ENCODE assay signal across 8 cellular contexts in the genomic region with DNA sequence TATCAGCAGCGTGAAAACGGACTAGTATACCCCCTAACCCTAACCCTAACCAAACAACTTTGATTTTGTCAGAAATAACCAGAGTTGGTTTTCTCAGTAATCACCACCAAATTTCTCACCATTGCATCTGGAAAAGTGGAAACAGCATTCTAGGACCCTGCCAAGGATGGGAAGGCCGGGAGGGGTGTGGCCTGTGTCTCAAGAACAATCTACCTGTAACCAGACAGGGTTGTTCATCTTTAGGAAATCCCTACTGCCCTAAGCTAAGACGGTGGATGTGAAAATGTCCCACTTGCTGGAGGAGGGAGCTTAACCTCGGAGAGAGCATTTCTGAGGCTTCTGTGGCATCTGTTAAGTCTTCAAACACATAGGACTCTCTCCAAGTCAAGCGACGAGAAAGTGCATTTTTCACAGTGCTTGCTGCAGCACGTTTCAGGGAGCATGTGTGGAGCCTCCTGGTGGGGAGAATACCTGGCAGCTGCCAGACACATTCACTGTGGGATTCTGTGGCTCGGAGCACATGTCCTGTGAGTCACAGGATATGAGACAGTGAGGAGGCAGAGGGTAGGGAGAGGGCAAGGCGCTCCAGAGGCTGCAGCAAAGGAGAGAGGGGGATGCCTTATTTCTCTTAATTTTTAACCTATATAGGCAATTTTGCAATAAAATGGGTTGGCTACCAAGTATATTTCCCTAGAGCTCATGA.
DNase-seq lines count a peak whose midpoint lies in the region; ATAC-seq and TF ChIP-seq lines count a peak whose summit lies in the region.

No MANE protein-coding gene starts in this region.

- H3K4me3 ChIP-seq in ACC112 (ENCODE audit: low read depth, low read length) (no peak overlapping the region), GM23248 (peak overlapping the region; percentile 29), esophagus (ENCODE audit: low read depth in 1 of 2, low read length in 2 of 2) (no peak overlapping the region), neuronal stem cell (ENCODE audit: low read length in 2 of 2) (no peak overlapping the region)

- H3K9me2 ChIP-seq in GM23248 (ENCODE audit: insufficient read depth) = no peaks in the 10 kb centered on the region

- H2BK12ac ChIP-seq in neuronal stem cell (ENCODE audit: low read length) = no peak overlapping the region

- peaks cover 15% of the 10 kb centered on the region for H3F3A ChIP-seq in GM23248 (ENCODE audit: insufficient read depth)

- no peak overlapping the region for H2BK120ac ChIP-seq in neuronal stem cell (ENCODE audit: low read depth, low read length)

- no peak overlapping the region for H4K8ac ChIP-seq in neuronal stem cell (ENCODE audit: low read depth, low read length)

- H2AFZ ChIP-seq in ACC112 (ENCODE audit: low read length, unreplicated experiment) (peak overlapping the region; percentile 83), GM23248 (peak overlapping the region; percentile 21; the same call in 1 of the 2 replicates), neuronal stem cell (ENCODE audit: low read length) (no peak overlapping the region)

- H3K4me2 ChIP-seq in GM23248 (ENCODE audit: unreplicated experiment) (peak overlapping the region; percentile 63), neuronal stem cell (ENCODE audit: insufficient read depth, low read length, poor library complexity, severe bottlenecking) (no peak overlapping the region)

- no peak overlapping the region for H3K27ac Mint-ChIP-seq in natural killer cell

- in situ Hi-C loops in GM23248 (cut with MboI) = loop anchor here (10.0 kb wide), 1 partner anchor 113 kb away; no protein-coding TSS in a partner anchor

- no peaks in the 10 kb centered on the region for H3K79me2 ChIP-seq in ACC112 (ENCODE audit: control insufficient read depth, insufficient read depth, low read length, unreplicated experiment)
- H3K79me2 ChIP-seq in GM23248 (ENCODE audit: insufficient read depth) = no peaks in the 10 kb centered on the region

- H3K79me1 ChIP-seq in neuronal stem cell (ENCODE audit: low read depth, low read length) = no peaks in the 10 kb centered on the region

- no peaks in the 10 kb centered on the region for H3K36me3 Mint-ChIP-seq in natural killer cell

- H2BK5ac ChIP-seq in neuronal stem cell (ENCODE audit: low read length) = no peak overlapping the region

- H3K27ac ChIP-seq in ACC112 (ENCODE audit: low read depth, low read length) (peak overlapping the region; percentile 68), GM23248 (peak overlapping the region; percentile 81), esophagus (ENCODE audit: low read depth in 2 of 2, low read length in 1 of 2) (peak overlapping the region; percentile 39 to 59), neuronal stem cell (replicated peaks; ENCODE audit: low read length) (no peak overlapping the region)

- no peaks in the 10 kb centered on the region for H4K20me1 ChIP-seq in GM23248 (ENCODE audit: insufficient read depth)

- H3K14ac ChIP-seq in neuronal stem cell (ENCODE audit: low read length) = no peak overlapping the region

- 19 to 22% methylated on average over 10 of the region's 10 CpGs for WGBS in GM23248 (ENCODE audit: low coverage in 1 of 2, low lambda C conversion rate in 2 of 2, missing lambda C conversion rate in 2 of 2), 2 experiments
- WGBS in esophagus, 2 donors = 30 to 36% methylated on average over 10 of the region's 10 CpGs
- WGBS in neuronal stem cell (ENCODE audit: extremely low coverage in 2 of 2, insufficient read length in 2 of 2, insufficient replicate concordance in 1 of 2), 2 donors = no CpG with 5 or more reads among the region's 10 CpGs

- intact Hi-C loops in natural killer cell (cut with micrococcal nuclease) = no loop called here

- H3K9me3 Mint-ChIP-seq in natural killer cell = no peaks in the 10 kb centered on the region

- ATAC-seq in natural killer cell = no peak

- DNase-seq in GM23248 (peak; percentile 99), SHP77 treated with DMSO at 0.1 percent for 48 hours (lab: John Stamatoyannopoulos, UW) (peak; percentile 38), neuronal stem cell (ENCODE audit: low spot score) (peak; percentile 12), NCI-H187 treated with DMSO at 0.1 percent for 48 hours (lab: John Stamatoyannopoulos, UW) (no peak), OCI-M1 (lab: John Stamatoyannopoulos, UW) (no peak), natural killer cell (no peak)

- H3K9me3 ChIP-seq in GM23248 (ENCODE audit: low read depth) (no peaks in the 10 kb centered on the region), esophagus (ENCODE audit: control insufficient read depth in 2 of 2, insufficient read depth in 1 of 2, low read depth in 1 of 2, low read length in 1 of 2) (no peaks in the 10 kb centered on the region), neuronal stem cell (replicated peaks in 1 of 2; ENCODE audit: control insufficient read depth in 2 of 2, insufficient read depth in 1 of 2, low read depth in 1 of 2, low read length in 2 of 2) (peaks cover 0 to 2% of the 10 kb centered on the region in 2 donors)

- no peaks in the 10 kb centered on the region for H3K27me3 Mint-ChIP-seq in natural killer cell (ENCODE audit: low read depth in 2 of 2)

- H3K9ac ChIP-seq in GM23248 (peak overlapping the region; percentile 71), neuronal stem cell (ENCODE audit: low read depth, low read length, poor library complexity) (no peak overlapping the region)

- H2AK5ac ChIP-seq in neuronal stem cell (ENCODE audit: low read depth, low read length) = no peak overlapping the region

- H3K36me3 ChIP-seq in ACC112 (ENCODE audit: insufficient read depth, low read length) = no peaks in the 10 kb centered on the region
- H3K36me3 ChIP-seq in GM23248 (ENCODE audit: low read depth) = no peaks in the 10 kb centered on the region
- no peaks in the 10 kb centered on the region for H3K36me3 ChIP-seq in esophagus (ENCODE audit: control insufficient read depth in 2 of 2, insufficient read depth in 2 of 2, low read length in 1 of 2)
- H3K36me3 ChIP-seq in neuronal stem cell (replicated peaks in 1 of 2; ENCODE audit: control insufficient read depth in 2 of 2, insufficient read depth in 2 of 2, low read length in 2 of 2) = no peaks in the 10 kb centered on the region

- no peak for TF ChIP-seq CTCF in natural killer cell (IDR thresholded peaks at IDR 0.05)

- no peaks in the 10 kb centered on the region for H3K27me3 ChIP-seq in ACC112 (ENCODE audit: insufficient read depth, low read length)
- no peaks in the 10 kb centered on the region for H3K27me3 ChIP-seq in GM23248 (replicated peaks; ENCODE audit: insufficient read depth)
- H3K27me3 ChIP-seq in esophagus (ENCODE audit: control insufficient read depth in 1 of 2, insufficient read depth in 2 of 2, low read length in 2 of 2) = no peaks in the 10 kb centered on the region
- H3K27me3 ChIP-seq in neuronal stem cell (ENCODE audit: control insufficient read depth in 3 of 3, insufficient read depth in 3 of 3, low read depth in 1 of 3, low read length in 3 of 3) = no peaks in the 10 kb centered on the region

- H3K4ac ChIP-seq in neuronal stem cell (ENCODE audit: low read length) = no peak overlapping the region

- H3K4me1 Mint-ChIP-seq in natural killer cell = peaks cover 10% of the 10 kb centered on the region in 2 donors

- no peak overlapping the region for H4K91ac ChIP-seq in neuronal stem cell (ENCODE audit: low read depth, low read length, poor library complexity)

- H2BK15ac ChIP-seq in neuronal stem cell (ENCODE audit: low read length) = no peak overlapping the region

- no peak overlapping the region for H3K23ac ChIP-seq in neuronal stem cell (ENCODE audit: low read depth, low read length, poor library complexity)

- H3K4me3 Mint-ChIP-seq in natural killer cell = no peak overlapping the region

- H3K18ac ChIP-seq in neuronal stem cell (ENCODE audit: low read length) = no peak overlapping the region

- H3K4me1 ChIP-seq in ACC112 (ENCODE audit: control insufficient read depth, insufficient read depth, low read length, unreplicated experiment) = peaks cover 15% of the 10 kb centered on the region
- H3K4me1 ChIP-seq in GM23248 (ENCODE audit: insufficient read depth) = peaks cover 20% of the 10 kb centered on the region
- H3K4me1 ChIP-seq in esophagus (ENCODE audit: control insufficient read depth in 2 of 2, insufficient read depth in 2 of 2, low read length in 1 of 2) = no peaks in the 10 kb centered on the region
- peaks cover 0 to 4% of the 10 kb centered on the region in 2 donors for H3K4me1 ChIP-seq in neuronal stem cell (ENCODE audit: control insufficient read depth in 2 of 2, insufficient read depth in 1 of 2, low read depth in 1 of 2, low read length in 2 of 2)

Comparison
In these comparisons a context has a peak if more than half of its experiments do, and no peak if none do; other contexts are left out.
1. DNase-seq: peak in GM23248 (single experiment), SHP77 treated with DMSO at 0.1 percent for 48 hours (single experiment) and neuronal stem cell (single experiment); none in NCI-H187 treated with DMSO at 0.1 percent for 48 hours (single experiment), OCI-M1 (single experiment) and natural killer cell (single experiment).